ENCODE assay signal across 9 cellular contexts in genomic region chr3:175346573-175347356, GRCh38.
DNase-seq lines count a peak whose midpoint lies in the region; ATAC-seq and TF ChIP-seq lines count a peak whose summit lies in the region.
"Had no signal": no experiment of that assay in that cellular context is flagged by ENCODE, and none has a peak within 500 bp of the region (broad histone marks: within the 10 kb centered on the region; RNA-seq: fewer than 3 reads in every experiment).

No MANE protein-coding gene starts in this region.

- WGBS in ovary, 3 donors: 56 to 58% (median 57%) methylated on average over 8 of the region's 8 CpGs

- H3K27ac Mint-ChIP-seq in activated T-helper 2 cell treated with anti-CD3 and anti-CD28 coated beads, Interferon-gamma antibody, Interleukin-2, Interleukin-4, amounts not matched to agents 10 μg/mL and 5 μg/mL and 100 μg/mL, durations not matched to agents 14 hours and 24 hours and 36 hours: no peak overlapping the region

- H3K36me3 Mint-ChIP-seq in activated T-helper 2 cell treated with anti-CD3 and anti-CD28 coated beads, Interferon-gamma antibody, Interleukin-2, Interleukin-4, amounts not matched to agents 10 μg/mL and 5 μg/mL and 100 μg/mL, durations not matched to agents 14 hours and 24 hours and 36 hours (ENCODE audit: low read depth): no peaks in the 10 kb centered on the region

- H3K36me3 ChIP-seq in ovary: no peaks in the 10 kb centered on the region

- intact Hi-C loops in ovary (cut with DNase I): no loop called here
- intact Hi-C loops in activated T-helper 2 cell treated with anti-CD3 and anti-CD28 coated beads, Interferon-gamma antibody, Interleukin-2, Interleukin-4, amounts not matched to agents 10 μg/mL and 5 μg/mL and 100 μg/mL, durations not matched to agents 14 hours and 24 hours and 36 hours (cut with micrococcal nuclease): no loop called here

- H3K27me3 Mint-ChIP-seq in activated T-helper 2 cell treated with anti-CD3 and anti-CD28 coated beads, Interferon-gamma antibody, Interleukin-2, Interleukin-4, amounts not matched to agents 10 μg/mL and 5 μg/mL and 100 μg/mL, durations not matched to agents 14 hours and 24 hours and 36 hours (ENCODE audit: low read depth): no peaks in the 10 kb centered on the region

- TF ChIP-seq EP300 in ovary (IDR thresholded peaks at IDR 0.05): no peak

- no peak for TF ChIP-seq POLR2A in ovary (IDR thresholded peaks at IDR 0.05)

- H3K4me3 Mint-ChIP-seq in activated T-helper 2 cell treated with anti-CD3 and anti-CD28 coated beads, Interferon-gamma antibody, Interleukin-2, Interleukin-4, amounts not matched to agents 10 μg/mL and 5 μg/mL and 100 μg/mL, durations not matched to agents 14 hours and 24 hours and 36 hours (ENCODE audit: low read depth): no peak overlapping the region
- H3K4me3 Mint-ChIP-seq: neural crest cell had no signal

- no peaks in the 10 kb centered on the region for H3K4me1 Mint-ChIP-seq in activated T-helper 2 cell treated with anti-CD3 and anti-CD28 coated beads, Interferon-gamma antibody, Interleukin-2, Interleukin-4, amounts not matched to agents 10 μg/mL and 5 μg/mL and 100 μg/mL, durations not matched to agents 14 hours and 24 hours and 36 hours (ENCODE audit: low read depth)
- H3K4me1 Mint-ChIP-seq: neural crest cell had no signal

- no peaks in the 10 kb centered on the region for H3K4me1 ChIP-seq in ovary (ENCODE audit: insufficient read depth)

- H3K9me3 Mint-ChIP-seq in activated T-helper 2 cell treated with anti-CD3 and anti-CD28 coated beads, Interferon-gamma antibody, Interleukin-2, Interleukin-4, amounts not matched to agents 10 μg/mL and 5 μg/mL and 100 μg/mL, durations not matched to agents 14 hours and 24 hours and 36 hours: peaks cover 4% of the 10 kb centered on the region
- H3K9me3 Mint-ChIP-seq: neural crest cell had no signal

- H3K27ac ChIP-seq in ovary: no peak overlapping the region

- DNase-seq in DMS79 (lab: John Stamatoyannopoulos, UW) (peak; percentile 69), NCI-H2196 treated with DMSO at 0.1 percent for 48 hours (lab: John Stamatoyannopoulos, UW; ENCODE audit: unreplicated experiment) (peak; percentile 88), epithelial cell of esophagus (ENCODE audit: low read depth) (peak; percentile 95), ovary (peak; percentile 23 to 59 (median 44)), activated T-cell treated with anti-CD3 and anti-CD28 coated beads for 4 hours (no peak), SW480 (ENCODE audit: low spot score) (no peak)
- no peak for DNase-seq in activated T-helper 2 cell treated with anti-CD3 and anti-CD28 coated beads, Interferon-gamma antibody, Interleukin-2, Interleukin-4, amounts not matched to agents 10 μg/mL and 5 μg/mL and 100 μg/mL, durations not matched to agents 14 hours and 24 hours and 36 hours (ENCODE audit: low spot score)

- H3K4me3 ChIP-seq in epithelial cell of esophagus (ENCODE audit: low read length): no peak overlapping the region
- H3K4me3 ChIP-seq in ovary: no peak overlapping the region

- no peak for ATAC-seq in HG02610 (IDR thresholded peaks at IDR 0.05; ENCODE audit: unreplicated experiment)

- TF ChIP-seq CTCF in epithelial cell of esophagus (IDR thresholded peaks at IDR 0.05; ENCODE audit: insufficient read depth, low read depth, low read length, missing control alignments): no peak
- TF ChIP-seq CTCF in ovary (IDR thresholded peaks at IDR 0.05): no peak

- no peaks in the 10 kb centered on the region for H3K9me3 ChIP-seq in ovary

- no peaks in the 10 kb centered on the region for H3K27me3 ChIP-seq in ovary

Comparison
In these comparisons a context has a peak if more than half of its experiments do, and no peak if none do; other contexts are left out.
1. DNase-seq: peak in DMS79 (single experiment), NCI-H2196 treated with DMSO at 0.1 percent for 48 hours (single experiment), epithelial cell of esophagus (single experiment) and ovary (5 of 5); none in activated T-helper 2 cell treated with anti-CD3 and anti-CD28 coated beads, Interferon-gamma antibody, Interleukin-2, Interleukin-4, amounts not matched to agents 10 μg/mL and 5 μg/mL and 100 μg/mL, durations not matched to agents 14 hours and 24 hours and 36 hours (single experiment), activated T-cell treated with anti-CD3 and anti-CD28 coated beads for 4 hours (single experiment) and SW480 (single experiment).